ENCODE assay signal across 1 cellular context in genomic region chr14:32370720-32371119, GRCh38.
A peak's percentile ranks its signal among the peaks of the same experiment; 100 is the strongest.
TF ChIP-seq lines count a peak whose summit lies in the region.

No MANE protein-coding gene starts in this region.

TF ChIP-seq in SK-N-SH, 30 proteins besides CTCF, POLR2A, EP300 and RAD21 (continued from another document):
- no peak for TF ChIP-seq REST (IDR thresholded peaks at IDR 0.05; ENCODE audit: low read depth, low read length)
- TF ChIP-seq GATA2 (CRISPR knock-in tag; IDR thresholded peaks at IDR 0.05), result no peak
- TF ChIP-seq RCOR1 (IDR thresholded peaks at IDR 0.05; ENCODE audit: low read length), result no peak
- TF ChIP-seq EZH2phosphoT487 (IDR thresholded peaks at IDR 0.05; ENCODE audit: borderline replicate concordance, low read depth), result no peak
- TF ChIP-seq SMC3 (IDR thresholded peaks at IDR 0.05; ENCODE audit: low read depth, low read length), result no peak
- no peak for TF ChIP-seq GABPA (IDR thresholded peaks at IDR 0.05; ENCODE audit: low read depth)
- TF ChIP-seq RXRA (IDR thresholded peaks at IDR 0.05; ENCODE audit: borderline replicate concordance, low read depth), result peak; percentile 22; the same call in 1 of the 2 replicates
- TF ChIP-seq NRF1 (IDR thresholded peaks at IDR 0.05; ENCODE audit: low read depth, low read length), result no peak
- TF ChIP-seq FOSL2 (IDR thresholded peaks at IDR 0.05; ENCODE audit: borderline replicate concordance, low read depth), result peak; percentile 93
- TF ChIP-seq CHD2 (IDR thresholded peaks at IDR 0.05; ENCODE audit: low read length, partially characterized antibody), result no peak
- no peak for TF ChIP-seq MXI1 (IDR thresholded peaks at IDR 0.05; ENCODE audit: low read depth, low read length)
- no peak for TF ChIP-seq POLR2AphosphoS5 (IDR thresholded peaks at IDR 0.05; ENCODE audit: low read depth, low read length)
- peak; percentile 34; the same call in 1 of the 2 replicates for TF ChIP-seq NFIC (IDR thresholded peaks at IDR 0.05; ENCODE audit: borderline replicate concordance)
- TF ChIP-seq PBX3 (IDR thresholded peaks at IDR 0.05), result peak; percentile 70
- peak; percentile 88 for TF ChIP-seq JUND (IDR thresholded peaks at IDR 0.05)
- 0 out of 2 replicates have a peak, but pooled peaks have one; percentile 28 for TF ChIP-seq FOXM1 (IDR thresholded peaks at IDR 0.05; ENCODE audit: low read depth)
- no peak for TF ChIP-seq RFX5 (IDR thresholded peaks at IDR 0.05; ENCODE audit: low read length)
- TF ChIP-seq TAF1 (IDR thresholded peaks at IDR 0.05; ENCODE audit: borderline replicate concordance, low read depth, low read length), result no peak
- TF ChIP-seq MAX (IDR thresholded peaks at IDR 0.05; ENCODE audit: low read depth), result peak; percentile 44; the same call in 1 of the 2 replicates
- TF ChIP-seq IRF3 (IDR thresholded peaks at IDR 0.05; ENCODE audit: low read depth, low read length), result no peak
- no peak for TF ChIP-seq ELF1 (IDR thresholded peaks at IDR 0.05)
- TF ChIP-seq TCF12 (IDR thresholded peaks at IDR 0.05), result peak; percentile 79
- TF ChIP-seq FOXJ3 (CRISPR knock-in tag; IDR thresholded peaks at IDR 0.05), result no peak
